Comparison of ENCODE assay signal across 8 cellular contexts in genomic region chr4:52712172-52712990, GRCh38. TPM values are rescaled to one million over a fixed set of nuclear protein-coding genes. Genes with fewer than 3 reads are reported as not detected.
A peak's percentile ranks its signal among the peaks of the same experiment; 100 is the strongest.
DNase-seq lines count a peak whose midpoint lies in the region; ATAC-seq and TF ChIP-seq lines count a peak whose summit lies in the region.

No MANE protein-coding gene starts in this region.

- peak; percentile 94 for ATAC-seq in GM18909 (IDR thresholded peaks at IDR 0.05; ENCODE audit: poor library complexity, unreplicated experiment)
- peak; percentile 91 for ATAC-seq in HG03159 (IDR thresholded peaks at IDR 0.05; ENCODE audit: unreplicated experiment)

- intact Hi-C loops in spleen (cut with DNase I; ENCODE audit: low total_unique reads), result no loop called here

- H3K36me3 ChIP-seq in spleen, result peaks cover 0 to 39% (median 17%) of the 10 kb centered on the region in 6 donors

- peak overlapping the region; percentile 84 to 97 (median 94) for H3K27ac ChIP-seq in spleen

- H3K9me3 ChIP-seq in spleen, result no peaks in the 10 kb centered on the region

- WGBS in spleen, 5 donors, result 0 to 2% (median 1%) methylated on average over 4 to 86 of the region's 86 CpGs

- H3K27me3 ChIP-seq in spleen (replicated peaks in 1 of 7), result no peaks in the 10 kb centered on the region

- H3K4me1 ChIP-seq in spleen, result peaks cover 16 to 49% (median 35%) of the 10 kb centered on the region in 6 donors

- DNase-seq in AG08395 (ENCODE audit: low spot score) (peak; percentile 98), NCI-H2227 (lab: John Stamatoyannopoulos, UW; ENCODE audit: unreplicated experiment) (peak; percentile 95), inferior parietal cortex (ENCODE audit: extremely low spot score) (peak; percentile 93), spleen (peak; percentile 98)
- peak; percentile 88 to 92 (median 91) for DNase-seq in activated CD4-positive, CD25-positive, alpha-beta regulatory T cell (lab: John Stamatoyannopoulos, UW)
- peak; percentile 97 for DNase-seq in central memory CD4-positive, alpha-beta T cell

- H3K4me3 ChIP-seq in spleen, result peak overlapping the region; percentile 66 to 91 (median 79)

- TF ChIP-seq POLR2A in spleen (IDR thresholded peaks at IDR 0.05), result peak in 2 of 3 donors; percentile 58 to 95

- TF ChIP-seq CTCF in spleen (IDR thresholded peaks at IDR 0.05 in 8 of 11, conservative IDR thresholded peaks at IDR 0.05 in 3 of 11), result peak in 1 of 11 experiments; percentile 6

RNA-seq across cellular contexts. Expression of gene ERVMER34-1, which starts 38.8 kb away (rescaled TPM):
- 1 to 10 TPM in 5 of 7 donors, under 1 TPM in 2; 0.46 to 2.6 (median 1.2) TPM for total RNA-seq in spleen
- polyA plus RNA-seq in spleen, result under 1 TPM; 0.09 to 0.29 (median 0.19) TPM

RNA-seq across cellular contexts. Expression of gene USP46, which starts 53.3 kb away (rescaled TPM):
- 10 to 100 TPM in 5 of 7 donors, 1 to 10 TPM in 2; 6.5 to 17.1 (median 10.9) TPM for total RNA-seq in spleen
- polyA plus RNA-seq in spleen, result 1 to 10 TPM; 1.2 to 2.3 (median 1.5) TPM

Comparison
In these comparisons a context has a peak if more than half of its experiments do, and no peak if none do; other contexts are left out.
1. Peak in every context shown above with its lines: DNase-seq, ATAC-seq, H3K4me3 ChIP-seq and H3K27ac ChIP-seq.